Comparison of ENCODE assay signal across 9 cellular contexts in the genomic region with DNA sequence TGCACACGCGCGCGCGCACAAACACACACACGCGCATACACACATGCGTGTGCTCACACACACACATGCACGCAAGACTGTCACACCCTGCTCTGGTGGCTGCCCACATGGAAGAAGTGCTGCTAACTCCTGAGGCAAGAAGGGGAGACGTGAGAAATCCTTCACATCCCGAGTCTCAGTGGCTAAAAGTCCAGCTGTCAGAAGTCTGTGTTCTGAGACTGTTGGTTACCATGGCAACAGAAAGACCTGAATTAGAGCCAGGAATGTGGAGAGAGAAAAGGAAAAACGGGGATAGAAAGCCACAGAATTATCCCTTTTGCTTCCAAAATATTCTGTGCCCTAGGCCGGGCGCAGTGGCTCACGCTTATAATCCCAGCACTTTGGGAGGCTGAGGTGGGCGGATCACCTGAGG.
DNase-seq lines count a peak whose midpoint lies in the region; ATAC-seq and FAIRE-seq lines count a peak whose summit lies in the region.
"Had no signal": no experiment of that assay in that cellular context is flagged by ENCODE, and none has a peak within 500 bp of the region (broad histone marks: within the 10 kb centered on the region; RNA-seq: fewer than 3 reads in every experiment).

No MANE protein-coding gene starts in this region.

- no peaks in the 10 kb centered on the region for H3K9me3 ChIP-seq in small intestine (ENCODE audit: control insufficient read depth, low read depth)

- no peaks in the 10 kb centered on the region for H3K27me3 ChIP-seq in small intestine (ENCODE audit: control insufficient read depth in 2 of 2, insufficient read depth in 2 of 2, low read length in 2 of 2)

- ATAC-seq in GM19023 (IDR thresholded peaks at IDR 0.05; ENCODE audit: unreplicated experiment) (no peak), HG03521 (IDR thresholded peaks at IDR 0.05; ENCODE audit: unreplicated experiment) (no peak)

- no peaks in the 10 kb centered on the region for H3K36me3 Mint-ChIP-seq in activated CD4-positive, alpha-beta memory T cell treated with anti-CD3 and anti-CD28 coated beads, Interleukin-2, amount 10 ng/mL, durations not matched to agents 7 days and 5 days (ENCODE audit: low read depth)

- peaks cover 4% of the 10 kb centered on the region for H3K27me3 Mint-ChIP-seq in activated CD4-positive, alpha-beta memory T cell treated with anti-CD3 and anti-CD28 coated beads, Interleukin-2, amount 10 ng/mL, durations not matched to agents 7 days and 5 days
- H3K27me3 Mint-ChIP-seq: activated naive CD8-positive, alpha-beta T cell treated with anti-CD3 and anti-CD28 coated beads, Interleukin-2, amount 10 ng/mL, durations not matched to agents 7 days and 5 days had no signal

- WGBS in small intestine, 3 donors = 76 to 87% (median 85%) methylated on average over 16 of the region's 16 CpGs

- H3K36me3 ChIP-seq in small intestine (ENCODE audit: control insufficient read depth in 2 of 2, insufficient read depth in 2 of 2, low read length in 2 of 2) = no peaks in the 10 kb centered on the region

- H3K27ac Mint-ChIP-seq in activated CD4-positive, alpha-beta memory T cell treated with anti-CD3 and anti-CD28 coated beads, Interleukin-2, amount 10 ng/mL, durations not matched to agents 7 days and 5 days = no peak overlapping the region
- H3K27ac Mint-ChIP-seq: activated naive CD8-positive, alpha-beta T cell treated with anti-CD3 and anti-CD28 coated beads, Interleukin-2, amount 10 ng/mL, durations not matched to agents 7 days and 5 days had no signal

- H3K9me3 Mint-ChIP-seq in activated CD4-positive, alpha-beta memory T cell treated with anti-CD3 and anti-CD28 coated beads, Interleukin-2, amount 10 ng/mL, durations not matched to agents 7 days and 5 days = peaks cover 6% of the 10 kb centered on the region

- no peak overlapping the region for H3K4me3 ChIP-seq in small intestine (ENCODE audit: low read depth in 1 of 2, low read length in 2 of 2)

- no peak overlapping the region for H3K4me3 Mint-ChIP-seq in activated CD4-positive, alpha-beta memory T cell treated with anti-CD3 and anti-CD28 coated beads, Interleukin-2, amount 10 ng/mL, durations not matched to agents 7 days and 5 days
- H3K4me3 Mint-ChIP-seq: activated naive CD8-positive, alpha-beta T cell treated with anti-CD3 and anti-CD28 coated beads, Interleukin-2, amount 10 ng/mL, durations not matched to agents 7 days and 5 days had no signal

- POLR2A ChIA-PET in activated CD4-positive, alpha-beta memory T cell treated with anti-CD3 and anti-CD28 coated beads, Interleukin-2, amount 10 ng/mL, durations not matched to agents 7 days and 5 days (lab: Charles Lee) = no interaction called here

- no peak for FAIRE-seq in small intestine (lab: Jason Lieb, UNC)

- H3K4me1 Mint-ChIP-seq in activated CD4-positive, alpha-beta memory T cell treated with anti-CD3 and anti-CD28 coated beads, Interleukin-2, amount 10 ng/mL, durations not matched to agents 7 days and 5 days = no peaks in the 10 kb centered on the region

- H3K4me1 ChIP-seq in small intestine (ENCODE audit: control insufficient read depth in 2 of 2, insufficient read depth in 1 of 2, low read depth in 1 of 2, low read length in 1 of 2) = no peaks in the 10 kb centered on the region

- H3K27ac ChIP-seq in small intestine (ENCODE audit: low read depth in 1 of 2, low read length in 1 of 2) = peak overlapping the region; percentile 48 to 74

- CTCF ChIA-PET in activated CD4-positive, alpha-beta memory T cell treated with anti-CD3 and anti-CD28 coated beads, Interleukin-2, amount 10 ng/mL, durations not matched to agents 7 days and 5 days (lab: Charles Lee) = no interaction called here

- peak; percentile 46 for DNase-seq in HT1080 (ENCODE audit: low read depth)
- peak; percentile 33 for DNase-seq in cerebellar cortex (ENCODE audit: low spot score)
- DNase-seq in kidney tubule cell (ENCODE audit: low spot score) = peak; percentile 65
- no peak for DNase-seq in small intestine
- no peak for DNase-seq in activated CD4-positive, alpha-beta memory T cell treated with anti-CD3 and anti-CD28 coated beads, Interleukin-2, amount 10 ng/mL, durations not matched to agents 7 days and 5 days
- no peak for DNase-seq in stimulated activated CD4-positive, alpha-beta T cell treated with anti-CD3 and anti-CD28 coated beads, Interleukin-12 subunit alpha, Interleukin-12 subunit beta, amount 100 ng/mL, for 4 hours
- DNase-seq: activated naive CD8-positive, alpha-beta T cell treated with anti-CD3 and anti-CD28 coated beads, Interleukin-2, amount 10 ng/mL, durations not matched to agents 7 days and 5 days had no signal

Comparison
In these comparisons a context has a peak if more than half of its experiments do, and no peak if none do; other contexts are left out.
1. DNase-seq: peak in HT1080 (single experiment), cerebellar cortex (single experiment) and kidney tubule cell (single experiment); none in small intestine (single experiment), activated CD4-positive, alpha-beta memory T cell treated with anti-CD3 and anti-CD28 coated beads, Interleukin-2, amount 10 ng/mL, durations not matched to agents 7 days and 5 days (single experiment) and stimulated activated CD4-positive, alpha-beta T cell treated with anti-CD3 and anti-CD28 coated beads, Interleukin-12 subunit alpha, Interleukin-12 subunit beta, amount 100 ng/mL, for 4 hours (single experiment).